20 cellular contexts compared by ENCODE assay signal in genomic region chr1:41370225-41370624, GRCh38. TPM values are rescaled to one million over a fixed set of nuclear protein-coding genes. Genes with fewer than 3 reads are reported as not detected.
"Had no signal": no experiment of that assay in that cellular context is flagged by ENCODE, and none has a peak within 500 bp of the region (broad histone marks: within the 10 kb centered on the region; RNA-seq: fewer than 3 reads in every experiment).

No MANE protein-coding gene starts in this region.

- H3K9me3 ChIP-seq: gastrocnemius medialis, left lung, pancreas, suprapubic skin, upper lobe of left lung had no signal

- H3K9me3 Mint-ChIP-seq: activated B cell treated with CpG ODN at 0.5 μM for 24 hours; activated CD4-positive, alpha-beta memory T cell treated with anti-CD3 and anti-CD28 coated beads, Interleukin-2, amount 10 ng/mL, durations not matched to agents 7 days and 5 days; stimulated activated naive CD8-positive, alpha-beta T cell treated with anti-CD3 and anti-CD28 coated beads, Interleukin-15, amount 100 ng/mL, for 72 hours; T-helper 2 cell treated with Interferon-gamma antibody and Interleukin-4, amounts not matched to agents 5 μg/mL and 100 μg/mL, for 36 hours had no signal

- H3K36me3 ChIP-seq: gastrocnemius medialis, left lung, pancreas, suprapubic skin, upper lobe of left lung had no signal

- H3K27ac ChIP-seq: left lung, pancreas, suprapubic skin, upper lobe of left lung had no signal

- H3K27me3 ChIP-seq: gastrocnemius medialis, pancreas, suprapubic skin had no signal

- H3K27ac Mint-ChIP-seq: activated B cell treated with CpG ODN at 0.5 μM for 24 hours; activated CD4-positive, alpha-beta memory T cell treated with anti-CD3 and anti-CD28 coated beads, Interleukin-2, amount 10 ng/mL, durations not matched to agents 7 days and 5 days; activated CD8-positive, alpha-beta memory T cell treated with anti-CD3 and anti-CD28 coated beads, Interleukin-2, amount 10 ng/mL, durations not matched to agents 7 days and 5 days; activated naive CD8-positive, alpha-beta T cell; T-helper 2 cell treated with Interferon-gamma antibody and Interleukin-4, amounts not matched to agents 5 μg/mL and 100 μg/mL, for 36 hours had no signal

- H3K4me2 ChIP-seq: smooth muscle cell had no signal

- DNase-seq: activated B cell treated with CpG ODN at 0.5 μM for 24 hours; activated CD4-positive, alpha-beta memory T cell treated with anti-CD3 and anti-CD28 coated beads, Interleukin-2, amount 10 ng/mL, durations not matched to agents 7 days and 5 days; activated CD4-positive, alpha-beta T cell treated with anti-CD3 and anti-CD28 coated beads for 4 hours; activated CD8-positive, alpha-beta memory T cell treated with anti-CD3 and anti-CD28 coated beads, Interleukin-2, amount 10 ng/mL, durations not matched to agents 7 days and 5 days; effector CD8-positive, alpha-beta T cell; gastrocnemius medialis; head of caudate nucleus; kidney; left lung; pancreas; stimulated activated CD4-positive, alpha-beta T cell treated with anti-CD3 and anti-CD28 coated beads, Interleukin-4, amount 100 ng/mL, for 1 hour; stimulated activated naive CD8-positive, alpha-beta T cell treated with anti-CD3 and anti-CD28 coated beads, Interleukin-15, amount 100 ng/mL, for 72 hours; upper lobe of left lung had no signal

- H3K4me3 ChIP-seq: gastrocnemius medialis, left lung, pancreas, smooth muscle cell, suprapubic skin, upper lobe of left lung had no signal

- H3K4me3 Mint-ChIP-seq: activated B cell treated with CpG ODN at 0.5 μM for 24 hours; activated CD4-positive, alpha-beta memory T cell treated with anti-CD3 and anti-CD28 coated beads, Interleukin-2, amount 10 ng/mL, durations not matched to agents 7 days and 5 days; activated CD8-positive, alpha-beta memory T cell treated with anti-CD3 and anti-CD28 coated beads, Interleukin-2, amount 10 ng/mL, durations not matched to agents 7 days and 5 days; activated naive CD8-positive, alpha-beta T cell; stimulated activated naive CD8-positive, alpha-beta T cell treated with anti-CD3 and anti-CD28 coated beads, Interleukin-15, amount 100 ng/mL, for 72 hours; T-helper 2 cell treated with Interferon-gamma antibody and Interleukin-4, amounts not matched to agents 5 μg/mL and 100 μg/mL, for 36 hours had no signal

- H3K4me1 Mint-ChIP-seq: activated CD8-positive, alpha-beta memory T cell treated with anti-CD3 and anti-CD28 coated beads, Interleukin-2, amount 10 ng/mL, durations not matched to agents 7 days and 5 days had no signal

- H3K36me3 Mint-ChIP-seq: activated CD8-positive, alpha-beta memory T cell treated with anti-CD3 and anti-CD28 coated beads, Interleukin-2, amount 10 ng/mL, durations not matched to agents 7 days and 5 days; activated naive CD8-positive, alpha-beta T cell had no signal

RNA-seq across cellular contexts. Expression of gene FOXO6, which starts 9.0 kb away (rescaled TPM):
- total RNA-seq: activated CD8-positive, alpha-beta memory T cell treated with anti-CD3 and anti-CD28 coated beads, Interleukin-2, amount 10 ng/mL, durations not matched to agents 7 days and 5 days; bronchial epithelial cell; esophagus mucosa; lung microvascular endothelial cell had no signal
